In genomic region chr6:132365319-132365907, GRCh38 we compare ENCODE assay signal across 1 cellular context.
TF ChIP-seq lines count a peak whose summit lies in the region.

No MANE protein-coding gene starts in this region.

TF ChIP-seq in GM12878, 131 proteins besides CTCF, POLR2A, EP300 and RAD21 (continued from another document and continues in another):
- TF ChIP-seq SRF (IDR thresholded peaks at IDR 0.05; ENCODE audit: low read depth in 2 of 2, low read length in 2 of 2) (no peak), NFIC (IDR thresholded peaks at IDR 0.05; ENCODE audit: low read depth, low read length) (peak; percentile 100), ZNF207 (IDR thresholded peaks at IDR 0.05; ENCODE audit: borderline replicate concordance) (no peak), CHD2 (IDR thresholded peaks at IDR 0.05; ENCODE audit: borderline replicate concordance, low read depth, low read length) (peak; percentile 62; the same call in 1 of the 2 replicates), TCF3 (IDR thresholded peaks at IDR 0.05; ENCODE audit: borderline replicate concordance, insufficient read depth, low read depth, low read length) (no peak), ZNF384 (IDR thresholded peaks at IDR 0.05; ENCODE audit: borderline replicate concordance, low read depth, low read length) (peak; percentile 93), HDAC6 (IDR thresholded peaks at IDR 0.05; ENCODE audit: unreplicated experiment) (no peak), NBN (IDR thresholded peaks at IDR 0.05) (0 out of 2 replicates have a peak, but pooled peaks have one; percentile 62), HDAC2 (IDR thresholded peaks at IDR 0.05) (no peak), BCL3 (IDR thresholded peaks at IDR 0.05; ENCODE audit: borderline replicate concordance, insufficient read depth, low read depth, low read length, poor library complexity, severe bottlenecking) (peak; percentile 83), IRF4 (IDR thresholded peaks at IDR 0.05; ENCODE audit: low read depth, low read length) (peak; percentile 99), SMAD1 (IDR thresholded peaks at IDR 0.05; ENCODE audit: low read depth, partially characterized antibody) (peak; percentile 62), BRCA1 (IDR thresholded peaks at IDR 0.05; ENCODE audit: low read depth, low read length) (no peak), CEBPB (IDR thresholded peaks at IDR 0.05; ENCODE audit: borderline replicate concordance in 1 of 2, low read depth in 2 of 2, low read length in 2 of 2) (peak in 1 of 2 experiments; percentile 81; a peak in 1 of 4 replicates), MTA3 (IDR thresholded peaks at IDR 0.05; ENCODE audit: borderline replicate concordance, low read length) (peak; percentile 99), SMAD5 (IDR thresholded peaks at IDR 0.05; ENCODE audit: low read depth) (no peak), RBBP5 (conservative IDR thresholded peaks at IDR 0.05) (no peak), SIX5 (IDR thresholded peaks at IDR 0.05; ENCODE audit: low read depth, low read length, severe bottlenecking) (no peak), CBX5 (IDR thresholded peaks at IDR 0.05; ENCODE audit: low read depth) (peak; percentile 76; the same call in 1 of the 2 replicates), SMC3 (IDR thresholded peaks at IDR 0.05; ENCODE audit: borderline replicate concordance, low read length) (no peak), RAD51 (IDR thresholded peaks at IDR 0.05) (no peak; the same call in 1 of the 2 replicates), RCOR1 (conservative IDR thresholded peaks at IDR 0.05; ENCODE audit: low read depth, low read length) (peak; percentile 96), ELK1 (IDR thresholded peaks at IDR 0.05; ENCODE audit: low read depth, low read length) (no peak), PRDM15 (CRISPR knock-in tag; IDR thresholded peaks at IDR 0.05) (no peak), YY1 (IDR thresholded peaks at IDR 0.05; ENCODE audit: low read depth, low read length) (no peak), FOXM1 (IDR thresholded peaks at IDR 0.05; ENCODE audit: low read depth, low read length) (peak; percentile 98), BMI1 (IDR thresholded peaks at IDR 0.05; ENCODE audit: borderline replicate concordance) (peak; percentile 91), PKNOX1 (IDR thresholded peaks at IDR 0.05) (peak; percentile 81), ZBED1 (IDR thresholded peaks at IDR 0.05; ENCODE audit: borderline replicate concordance) (peak; percentile 84; the same call in 1 of the 2 replicates), TCF7 (IDR thresholded peaks at IDR 0.05; ENCODE audit: borderline replicate concordance) (peak; percentile 75), ZNF24 (IDR thresholded peaks at IDR 0.05) (peak; percentile 84), SPI1 (IDR thresholded peaks at IDR 0.05; ENCODE audit: borderline replicate concordance, insufficient read depth, low read depth, low read length) (peak; percentile 92), ZNF274 (IDR thresholded peaks at IDR 0.05; ENCODE audit: insufficient read depth, insufficient read length) (no peak), BCL11A (IDR thresholded peaks at IDR 0.05; ENCODE audit: low read depth, low read length) (peak; percentile 99), STAT3 (IDR thresholded peaks at IDR 0.05; ENCODE audit: low read depth, low read length) (peak; percentile 90), SMARCA5 (IDR thresholded peaks at IDR 0.05) (no peak), MAX (IDR thresholded peaks at IDR 0.05; ENCODE audit: low read depth, low read length) (no peak), PBX3 (IDR thresholded peaks at IDR 0.05; ENCODE audit: insufficient replicate concordance, low read depth, low read length) (peak; percentile 20), NFYA (IDR thresholded peaks at IDR 0.05; ENCODE audit: borderline replicate concordance, low read depth, low read length) (no peak), BHLHE40 (IDR thresholded peaks at IDR 0.05; ENCODE audit: borderline replicate concordance in 1 of 2, low read depth in 2 of 2, low read length in 1 of 2) (peak; percentile 38 to 80; a peak in 3 of 4 replicates), E2F8 (IDR thresholded peaks at IDR 0.05; ENCODE audit: low read depth, partially characterized antibody) (no peak), IRF5 (IDR thresholded peaks at IDR 0.05; ENCODE audit: borderline replicate concordance) (no peak), HCFC1 (IDR thresholded peaks at IDR 0.05; ENCODE audit: low read length) (no peak), NRF1 (conservative IDR thresholded peaks at IDR 0.05; ENCODE audit: low read depth, low read length) (no peak), RELA (IDR thresholded peaks at IDR 0.05; ENCODE audit: borderline replicate concordance, partially characterized antibody) (no peak), ASH2L (IDR thresholded peaks at IDR 0.05; ENCODE audit: borderline replicate concordance, low read depth) (no peak), HSF1 (IDR thresholded peaks at IDR 0.05; ENCODE audit: low read depth, low read length) (no peak), ZZZ3 (IDR thresholded peaks at IDR 0.05; ENCODE audit: control insufficient read depth, insufficient read length, low read depth) (no peak)
